In the genomic region with DNA sequence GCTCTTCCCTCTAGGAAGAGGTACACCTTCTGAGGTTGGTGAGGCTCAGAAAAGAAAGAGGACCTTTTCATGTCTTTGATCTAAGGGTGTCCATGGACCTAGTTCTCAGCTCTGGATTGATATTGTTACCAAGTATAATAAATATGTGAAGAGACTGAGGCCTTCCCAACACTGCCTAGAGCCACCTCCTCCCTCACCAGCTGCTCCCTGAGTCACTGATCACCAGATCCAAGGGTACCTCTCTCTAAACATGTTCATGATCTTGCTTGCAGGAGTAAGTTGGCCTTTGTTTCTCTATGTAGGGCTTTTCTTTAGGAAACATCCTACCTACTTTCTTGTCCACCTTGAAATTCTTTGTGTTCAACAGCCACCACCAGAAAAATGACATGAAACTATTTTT, we compare ENCODE assay signal across 1 cellular context.
TF ChIP-seq lines count a peak whose summit lies in the region.

No MANE protein-coding gene starts in this region.

TF ChIP-seq in HepG2, 621 proteins besides CTCF, POLR2A, EP300 and RAD21:
- TF ChIP-seq, protein P1, sequence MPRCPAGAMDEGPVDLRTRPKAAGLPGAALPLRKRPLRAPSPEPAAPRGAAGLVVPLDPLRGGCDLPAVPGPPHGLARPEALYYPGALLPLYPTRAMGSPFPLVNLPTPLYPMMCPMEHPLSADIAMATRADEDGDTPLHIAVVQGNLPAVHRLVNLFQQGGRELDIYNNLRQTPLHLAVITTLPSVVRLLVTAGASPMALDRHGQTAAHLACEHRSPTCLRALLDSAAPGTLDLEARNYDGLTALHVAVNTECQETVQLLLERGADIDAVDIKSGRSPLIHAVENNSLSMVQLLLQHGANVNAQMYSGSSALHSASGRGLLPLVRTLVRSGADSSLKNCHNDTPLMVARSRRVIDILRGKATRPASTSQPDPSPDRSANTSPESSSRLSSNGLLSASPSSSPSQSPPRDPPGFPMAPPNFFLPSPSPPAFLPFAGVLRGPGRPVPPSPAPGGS (CRISPR knock-in tag; IDR thresholded peaks at IDR 0.05) = no peak
- no peak for TF ChIP-seq KDM4B (CRISPR knock-in tag; IDR thresholded peaks at IDR 0.05)
- no peak for TF ChIP-seq HMGA1 (CRISPR knock-in tag; conservative IDR thresholded peaks at IDR 0.05)
- TF ChIP-seq ONECUT2 (CRISPR knock-in tag; IDR thresholded peaks at IDR 0.05) = no peak
- no peak for TF ChIP-seq ZNF713 (CRISPR knock-in tag; IDR thresholded peaks at IDR 0.05)
- TF ChIP-seq CEBPB (IDR thresholded peaks at IDR 0.05; ENCODE audit: borderline replicate concordance, low read depth, low read length) = no peak
- TF ChIP-seq NR1H2 (CRISPR knock-in tag; IDR thresholded peaks at IDR 0.05; ENCODE audit: borderline replicate concordance, low read depth) = no peak
